ENCODE assay signal across 10 cellular contexts in genomic region chr11:83069441-83070043, GRCh38. TPM values are rescaled to one million over a fixed set of nuclear protein-coding genes. Genes with fewer than 3 reads are reported as not detected.
DNase-seq lines count a peak whose midpoint lies in the region; ATAC-seq, FAIRE-seq and TF ChIP-seq lines count a peak whose summit lies in the region.
"Had no signal": no experiment of that assay in that cellular context is flagged by ENCODE, and none has a peak within 500 bp of the region (broad histone marks: within the 10 kb centered on the region; RNA-seq: fewer than 3 reads in every experiment).

No MANE protein-coding gene starts in this region.

- intact Hi-C loops in CD8-positive, alpha-beta T cell (cut with DNase I, micrococcal nuclease): loop anchor here (2.0 to 5.0 kb wide), 7 partner anchors 47 to 1202 kb away; no protein-coding TSS in a partner anchor

- H3K56ac ChIP-seq in H9 (ENCODE audit: insufficient read length, low read depth, low read length): no peak overlapping the region

- H3K18ac ChIP-seq in H9 (ENCODE audit: insufficient read length, low read depth, low read length): no peak overlapping the region

- no peak overlapping the region for H3T11ph ChIP-seq in H9 (ENCODE audit: low read length)

- no peak for FAIRE-seq in astrocyte (lab: Jason Lieb, UNC)
- FAIRE-seq: TTC549 had no signal

- peaks cover 4% of the 10 kb centered on the region for H3F3A ChIP-seq in neural cell (ENCODE audit: insufficient read depth, low read length, poor library complexity, severe bottlenecking)

- H3K4me3 Mint-ChIP-seq in CD8-positive, alpha-beta T cell: no peak overlapping the region
- H3K4me3 Mint-ChIP-seq in H9 (peak overlapping the region; percentile 13 to 64; a peak in 4 of 5 replicates), astrocyte (ENCODE audit: unreplicated experiment) (no peak overlapping the region)

- no peaks in the 10 kb centered on the region for H3K36me3 ChIP-seq in CD8-positive, alpha-beta T cell (ENCODE audit: insufficient read depth, low read length)
- H3K36me3 ChIP-seq in astrocyte (ENCODE audit: insufficient read depth, low read length) (peaks cover 8% of the 10 kb centered on the region), neural cell (ENCODE audit: insufficient read depth, low read length) (peaks cover 6% of the 10 kb centered on the region)

- peaks cover 10% of the 10 kb centered on the region for H3K23me2 ChIP-seq in H9 (ENCODE audit: insufficient read length, low read depth, low read length, poor library complexity, severe bottlenecking)

- H3K36me3 Mint-ChIP-seq in CD8-positive, alpha-beta T cell: peaks cover 14% of the 10 kb centered on the region
- H3K36me3 Mint-ChIP-seq in H9 (ENCODE audit: insufficient read depth in 1 of 3, low read depth in 3 of 3): peaks cover 0 to 11% (median 9%) of the 10 kb centered on the region in 3 experiments; a peak in 6 of 7 replicates
- peaks cover 3% of the 10 kb centered on the region for H3K36me3 Mint-ChIP-seq in astrocyte (ENCODE audit: low read depth, unreplicated experiment)

- CTCF ChIA-PET in CD8-positive, alpha-beta T cell (lab: Charles Lee): interaction anchor here (1.0 to 1.5 kb wide), 3 partner anchors 18 to 164 kb away, joined by 3 to 4 read pairs (median 3); no protein-coding TSS in a partner anchor

- no peak for TF ChIP-seq CTCF in CD8-positive, alpha-beta T cell (IDR thresholded peaks at IDR 0.05)
- no peak for TF ChIP-seq CTCF in H9 (conservative IDR thresholded peaks at IDR 0.05)
- TF ChIP-seq CTCF in astrocyte (IDR thresholded peaks at IDR 0.05; ENCODE audit: insufficient read depth, low read depth, low read length): no peak
- TF ChIP-seq CTCF in neural cell (IDR thresholded peaks at IDR 0.05; ENCODE audit: poor library complexity, severe bottlenecking): no peak

- H2AFZ ChIP-seq in H9 (ENCODE audit: low read length): no peak overlapping the region
- H2AFZ ChIP-seq in astrocyte (ENCODE audit: low read depth, low read length): no peak overlapping the region
- H2AFZ ChIP-seq in neural cell (ENCODE audit: low read depth, low read length): no peak overlapping the region

- H3K79me1 ChIP-seq in H9 (ENCODE audit: insufficient read depth, low read depth, low read length, poor library complexity, severe bottlenecking): peaks cover 5% of the 10 kb centered on the region

- H3K23ac ChIP-seq in H9 (ENCODE audit: insufficient read length, low read depth, low read length): no peak overlapping the region

- H3K79me2 ChIP-seq in H9 (ENCODE audit: insufficient read depth, low read length): peaks cover 3% of the 10 kb centered on the region; the same call in 1 of the 2 replicates
- H3K79me2 ChIP-seq in astrocyte (ENCODE audit: insufficient read depth, low read length): peaks cover 91% of the 10 kb centered on the region
- peaks cover 80% of the 10 kb centered on the region for H3K79me2 ChIP-seq in neural cell (replicated peaks; ENCODE audit: insufficient read depth, low read length)

- POLR2A ChIA-PET in CD8-positive, alpha-beta T cell (lab: Charles Lee): interaction anchor here (0.6 to 8.6 kb wide), 7 partner anchors 17 to 168 kb away, joined by 3 to 54 read pairs (median 3); partner anchors contain the start of genes DDIAS and PCF11

- no peak overlapping the region for H4K5ac ChIP-seq in H9 (ENCODE audit: insufficient read length, low read depth, low read length)

- no peaks in the 10 kb centered on the region for H4K20me1 ChIP-seq in H9 (ENCODE audit: control insufficient read depth, insufficient read depth, insufficient read length)
- peaks cover 22% of the 10 kb centered on the region for H4K20me1 ChIP-seq in astrocyte (ENCODE audit: insufficient read depth, low read length)
- no peaks in the 10 kb centered on the region for H4K20me1 ChIP-seq in neural cell (ENCODE audit: insufficient read depth)

- H4K8ac ChIP-seq in H9 (replicated peaks; ENCODE audit: insufficient read length, low read depth, low read length): no peak overlapping the region

- no peaks in the 10 kb centered on the region for H3K27me3 ChIP-seq in CD8-positive, alpha-beta T cell (ENCODE audit: insufficient read depth, low read length)
- H3K27me3 ChIP-seq in H9 (ENCODE audit: insufficient read depth, low read length) (no peaks in the 10 kb centered on the region), astrocyte (ENCODE audit: insufficient read depth, low read length) (no peaks in the 10 kb centered on the region), neural cell (ENCODE audit: insufficient read depth, low read depth, low read length) (no peaks in the 10 kb centered on the region)

- no peak overlapping the region for H2BK15ac ChIP-seq in H9 (ENCODE audit: low read depth, low read length)

- H3K4me3 ChIP-seq in CD8-positive, alpha-beta T cell (ENCODE audit: low read depth, low read length): no peak overlapping the region
- H3K4me3 ChIP-seq in astrocyte (ENCODE audit: insufficient read depth, low read depth, low read length): peak overlapping the region; percentile 99
- H3K4me3 ChIP-seq in neural cell (ENCODE audit: low read length): peak overlapping the region; percentile 75

- H3K27ac Mint-ChIP-seq in CD8-positive, alpha-beta T cell: peak overlapping the region; percentile 11
- H3K27ac Mint-ChIP-seq in H9 (peak overlapping the region in 1 of 3 experiments; percentile 79; a peak in 2 of 7 replicates), astrocyte (ENCODE audit: unreplicated experiment) (peak overlapping the region; percentile 78)

- no peak overlapping the region for H2BK12ac ChIP-seq in H9 (ENCODE audit: insufficient read length, low read depth, low read length)

- H3K9me3 ChIP-seq in CD8-positive, alpha-beta T cell (ENCODE audit: low read length): no peaks in the 10 kb centered on the region
- H3K9me3 ChIP-seq in H9 (ENCODE audit: control insufficient read depth, low read depth, low read length): no peaks in the 10 kb centered on the region
- no peaks in the 10 kb centered on the region for H3K9me3 ChIP-seq in astrocyte (ENCODE audit: insufficient read depth, low read depth, low read length)
- H3K9me3 ChIP-seq in neural cell (ENCODE audit: low read length): no peaks in the 10 kb centered on the region

- ATAC-seq in CD8-positive, alpha-beta T cell: no peak

- no peaks in the 10 kb centered on the region for H3K9me3 Mint-ChIP-seq in CD8-positive, alpha-beta T cell
- H3K9me3 Mint-ChIP-seq in H9 (no peaks in the 10 kb centered on the region), astrocyte (ENCODE audit: unreplicated experiment) (no peaks in the 10 kb centered on the region)

- H3K27me3 Mint-ChIP-seq in CD8-positive, alpha-beta T cell (ENCODE audit: low read depth): no peaks in the 10 kb centered on the region
- H3K27me3 Mint-ChIP-seq in H9 (ENCODE audit: low read depth) (peaks cover 2% of the 10 kb centered on the region; the same call in 1 of the 2 replicates), astrocyte (ENCODE audit: low read depth, unreplicated experiment) (no peaks in the 10 kb centered on the region)

- no peak overlapping the region for H4K91ac ChIP-seq in H9 (ENCODE audit: insufficient read length, low read depth, low read length)

- no peak overlapping the region for H2AK5ac ChIP-seq in H9 (ENCODE audit: insufficient read length, low read length)

- H3K4me2 ChIP-seq in H9 (ENCODE audit: insufficient read depth, insufficient read length, low read length) (peak overlapping the region; percentile 98), astrocyte (ENCODE audit: low read length) (peak overlapping the region; percentile 95), neural cell (ENCODE audit: low read length) (peak overlapping the region; percentile 85)

- no peak for TF ChIP-seq RAD21 in neural cell (conservative IDR thresholded peaks at IDR 0.05)

- H3K4me1 ChIP-seq in CD8-positive, alpha-beta T cell (ENCODE audit: insufficient read depth, low read length): peaks cover 28% of the 10 kb centered on the region
- peaks cover 2% of the 10 kb centered on the region; the same call in 1 of the 2 replicates for H3K4me1 ChIP-seq in H9 (ENCODE audit: insufficient read depth, low read length)
- H3K4me1 ChIP-seq in astrocyte (ENCODE audit: insufficient read depth, low read length): peaks cover 27% of the 10 kb centered on the region

- no peak overlapping the region for H2BK5ac ChIP-seq in H9 (ENCODE audit: insufficient read length, low read length)

- no peak overlapping the region for H3K27ac ChIP-seq in CD8-positive, alpha-beta T cell (ENCODE audit: low read depth, low read length)
- H3K27ac ChIP-seq in H9 (ENCODE audit: insufficient read length, low read depth, low read length) (no peak overlapping the region), astrocyte (ENCODE audit: low read depth, low read length) (peak overlapping the region; percentile 75), neural cell (ENCODE audit: low read length) (peak overlapping the region; percentile 93)

- H2BK20ac ChIP-seq in H9 (ENCODE audit: low read depth, low read length, poor library complexity, severe bottlenecking): no peak overlapping the region

- TF ChIP-seq EP300 in neural cell (conservative IDR thresholded peaks at IDR 0.05; ENCODE audit: poor library complexity, severe bottlenecking): no peak

- H3K4me1 Mint-ChIP-seq in CD8-positive, alpha-beta T cell (ENCODE audit: low read depth): peaks cover 18% of the 10 kb centered on the region
- H3K4me1 Mint-ChIP-seq in H9 (peaks cover 7 to 16% of the 10 kb centered on the region in 2 experiments), astrocyte (ENCODE audit: low read depth, unreplicated experiment) (peaks cover 19% of the 10 kb centered on the region)

- H3K14ac ChIP-seq in H9 (ENCODE audit: insufficient read depth, low read length): no peak overlapping the region

- H3K4ac ChIP-seq in H9 (ENCODE audit: low read depth, low read length): no peak overlapping the region

- H3K9ac ChIP-seq in H9 (ENCODE audit: extremely low read depth, insufficient read length, low read length): no peak overlapping the region
- H3K9ac ChIP-seq in astrocyte (ENCODE audit: low read length): peak overlapping the region; percentile 99
- peak overlapping the region; percentile 98 for H3K9ac ChIP-seq in neural cell (ENCODE audit: low read length)

- H3K9me2 ChIP-seq in neural cell (ENCODE audit: insufficient read depth, low read length): no peaks in the 10 kb centered on the region

- no peak overlapping the region for H2BK120ac ChIP-seq in H9 (ENCODE audit: low read depth, low read length, poor library complexity, severe bottlenecking)

- DNase-seq in CD8-positive, alpha-beta T cell: no peak
- DNase-seq in H9 (no peak), astrocyte (ENCODE audit: low read depth) (no peak), RKO (ENCODE audit: low spot score) (no peak), T-helper 9 cell (no peak), NOMO-1 (lab: John Stamatoyannopoulos, UW; ENCODE audit: unreplicated experiment in 2 of 2) (no peak)
- DNase-seq in effector CD4-positive, alpha-beta T cell: no peak
- DNase-seq: posterior cingulate gyrus had no signal

TF ChIP-seq in neural cell, 6 proteins besides CTCF, POLR2A, EP300 and RAD21:
- TF ChIP-seq SMC3 (conservative IDR thresholded peaks at IDR 0.05; ENCODE audit: poor library complexity): peak; percentile 14
- no peak for TF ChIP-seq MXI1 (conservative IDR thresholded peaks at IDR 0.05; ENCODE audit: poor library complexity, severe bottlenecking)
TF ChIP-seq in neural cell: peak in this region for 1.

RNA-seq across cellular contexts. Expression of gene RAB30, which starts 2.2 kb away (rescaled TPM):
- total RNA-seq in CD8-positive, alpha-beta T cell: 100 to 1,000 TPM; 125 to 134 TPM
- total RNA-seq in H9 (2021) (4.8 and 5.7 TPM in 2 replicates), astrocyte (35.5 and 40.0 TPM in 2 replicates)
- polyA plus RNA-seq in neural cell: 36.4 and 42.1 TPM in 2 replicates
- 85.7 and 109 TPM in 2 replicates for polyA minus RNA-seq in neural cell

Comparison
In these comparisons a context has a peak if more than half of its experiments do, and no peak if none do; other contexts are left out.
1. H3K27ac ChIP-seq: peak in astrocyte (single experiment) and neural cell (single experiment); none in CD8-positive, alpha-beta T cell (single experiment) and H9 (single experiment).
2. H3K4me3 Mint-ChIP-seq: peak in H9 (2 of 2); none in CD8-positive, alpha-beta T cell (single experiment) and astrocyte (single experiment).
3. Peak in every context shown above with its lines, with median percentiles within 50 percentile points of each other: H3K4me2 ChIP-seq.